34 cellular contexts compared by ENCODE assay signal in genomic region chr1:109850827-109851226, GRCh38. TPM values are rescaled to one million over a fixed set of nuclear protein-coding genes. Genes with fewer than 3 reads are reported as not detected.
A peak's percentile ranks its signal among the peaks of the same experiment; 100 is the strongest.
DNase-seq lines count a peak whose midpoint lies in the region; ATAC-seq, FAIRE-seq and TF ChIP-seq lines count a peak whose summit lies in the region.
"Had no signal": no experiment of that assay in that cellular context is flagged by ENCODE, and none has a peak within 500 bp of the region (broad histone marks: within the 10 kb centered on the region; RNA-seq: fewer than 3 reads in every experiment).

No MANE protein-coding gene starts in this region.

- no peak overlapping the region for H3K4me3 Mint-ChIP-seq in activated naive CD8-positive, alpha-beta T cell
- no peak overlapping the region for H3K4me3 Mint-ChIP-seq in activated naive CD8-positive, alpha-beta T cell treated with anti-CD3 and anti-CD28 coated beads for 36 hours
- no peak overlapping the region for H3K4me3 Mint-ChIP-seq in stimulated activated naive CD8-positive, alpha-beta T cell treated with anti-CD3 and anti-CD28 coated beads, Interleukin-15, Interleukin-2, amounts not matched to agents 100 ng/mL and 50 ng/mL, for 24 hours
- H3K4me3 Mint-ChIP-seq in natural killer cell = no peak overlapping the region
- H3K4me3 Mint-ChIP-seq: T-helper 1 cell treated with Interleukin-12 subunit alpha and Interleukin-12 subunit beta and Interleukin-4 antibody, amounts not matched to agents 30 μg/mL and 1 μg/mL, for 36 hours had no signal

- in situ Hi-C loops in Panc1 (cut with HindIII; ENCODE audit: low pct_unique_long_range_greater_than_20kb, low sequenced_read_pairs) = no loop called here

- no peak overlapping the region for H3K18ac ChIP-seq in trophoblast cell (ENCODE audit: low read length)

- H3K79me2 ChIP-seq in trophoblast cell (ENCODE audit: control insufficient read depth, insufficient read depth, low read length, poor library complexity) = no peaks in the 10 kb centered on the region

- no peak overlapping the region for H3K4me3 ChIP-seq in Panc1 (ENCODE audit: low read depth in 2 of 2, low read length in 2 of 2)
- no peak overlapping the region for H3K4me3 ChIP-seq in bronchial epithelial cell (ENCODE audit: low read depth, low read length)
- H3K4me3 ChIP-seq in trophoblast cell (ENCODE audit: low read depth, low read length) = no peak overlapping the region
- H3K4me3 ChIP-seq: BLaER1 treated with 17β-estradiol and CSF1 and Interleukin-3, amounts not matched to agents 10 nM and 100 nM; breast epithelium; colonic mucosa; Peyer's patch; right atrium auricular region; smooth muscle cell; transverse colon had no signal

- H4K8ac ChIP-seq in trophoblast cell (ENCODE audit: low read depth, low read length) = no peak overlapping the region

- H2AK5ac ChIP-seq in trophoblast cell (ENCODE audit: low read length) = no peak overlapping the region

- peaks cover 12% of the 10 kb centered on the region for H3K4me1 Mint-ChIP-seq in activated naive CD8-positive, alpha-beta T cell (ENCODE audit: low read depth)
- peaks cover 6% of the 10 kb centered on the region for H3K4me1 Mint-ChIP-seq in activated naive CD8-positive, alpha-beta T cell treated with anti-CD3 and anti-CD28 coated beads for 36 hours
- peaks cover 17% of the 10 kb centered on the region for H3K4me1 Mint-ChIP-seq in stimulated activated naive CD8-positive, alpha-beta T cell treated with anti-CD3 and anti-CD28 coated beads, Interleukin-15, Interleukin-2, amounts not matched to agents 100 ng/mL and 50 ng/mL, for 24 hours (ENCODE audit: low read depth)
- no peaks in the 10 kb centered on the region for H3K4me1 Mint-ChIP-seq in natural killer cell

- no peak overlapping the region for H3K4me2 ChIP-seq in trophoblast cell (ENCODE audit: low read length)
- H3K4me2 ChIP-seq: BLaER1 treated with 17β-estradiol and CSF1 and Interleukin-3, amounts not matched to agents 10 nM and 100 nM; smooth muscle cell had no signal

- no peak overlapping the region for H4K12ac ChIP-seq in trophoblast cell (ENCODE audit: low read depth, low read length)

- H3K9me3 Mint-ChIP-seq in activated naive CD8-positive, alpha-beta T cell (ENCODE audit: low read depth) = no peaks in the 10 kb centered on the region
- H3K9me3 Mint-ChIP-seq in activated naive CD8-positive, alpha-beta T cell treated with anti-CD3 and anti-CD28 coated beads for 36 hours = no peaks in the 10 kb centered on the region
- no peaks in the 10 kb centered on the region for H3K9me3 Mint-ChIP-seq in stimulated activated naive CD8-positive, alpha-beta T cell treated with anti-CD3 and anti-CD28 coated beads, Interleukin-15, Interleukin-2, amounts not matched to agents 100 ng/mL and 50 ng/mL, for 24 hours
- H3K9me3 Mint-ChIP-seq in natural killer cell = no peaks in the 10 kb centered on the region
- H3K9me3 Mint-ChIP-seq: T-helper 1 cell treated with Interleukin-12 subunit alpha and Interleukin-12 subunit beta and Interleukin-4 antibody, amounts not matched to agents 30 μg/mL and 1 μg/mL, for 36 hours had no signal

- H3K36me3 Mint-ChIP-seq in activated naive CD8-positive, alpha-beta T cell = no peaks in the 10 kb centered on the region
- H3K36me3 Mint-ChIP-seq in activated naive CD8-positive, alpha-beta T cell treated with anti-CD3 and anti-CD28 coated beads for 36 hours = no peaks in the 10 kb centered on the region
- H3K36me3 Mint-ChIP-seq in stimulated activated naive CD8-positive, alpha-beta T cell treated with anti-CD3 and anti-CD28 coated beads, Interleukin-15, Interleukin-2, amounts not matched to agents 100 ng/mL and 50 ng/mL, for 24 hours (ENCODE audit: low read depth) = no peaks in the 10 kb centered on the region
- H3K36me3 Mint-ChIP-seq in natural killer cell = no peaks in the 10 kb centered on the region

- intact Hi-C loops in Panc1 (cut with micrococcal nuclease; ENCODE audit: unreplicated experiment) (no loop called here), natural killer cell (cut with micrococcal nuclease) (no loop called here)

- no peak overlapping the region for H2AFZ ChIP-seq in trophoblast cell (ENCODE audit: insufficient read depth, low read length, poor library complexity)

- no peak overlapping the region for H2BK5ac ChIP-seq in trophoblast cell (ENCODE audit: low read depth, low read length, poor library complexity)

- H2BK12ac ChIP-seq in trophoblast cell (ENCODE audit: low read length) = no peak overlapping the region

- no peak for ATAC-seq in Panc1
- ATAC-seq in natural killer cell = no peak
- ATAC-seq in GM18909 (IDR thresholded peaks at IDR 0.05; ENCODE audit: poor library complexity, unreplicated experiment) = no peak
- ATAC-seq: HepG2 had no signal

- BruUV-seq in Panc1 (replicated peaks; lab: Mats Ljungman, UMichigan) = no TSS peak

- H3K27me3 ChIP-seq in Panc1 (ENCODE audit: control insufficient read depth, insufficient read depth, low read length) = no peaks in the 10 kb centered on the region
- no peaks in the 10 kb centered on the region for H3K27me3 ChIP-seq in bronchial epithelial cell (ENCODE audit: control insufficient read depth, insufficient read depth, low read length)
- H3K27me3 ChIP-seq in trophoblast cell (ENCODE audit: insufficient read depth, low read length) = no peaks in the 10 kb centered on the region
- H3K27me3 ChIP-seq: BLaER1 treated with 17β-estradiol and CSF1 and Interleukin-3, amounts not matched to agents 10 nM and 100 nM; breast epithelium; colonic mucosa; Peyer's patch; right atrium auricular region; transverse colon had no signal

- no peak for TF ChIP-seq CTCF in Panc1 (IDR thresholded peaks at IDR 0.05)
- no peak for TF ChIP-seq CTCF in bronchial epithelial cell (IDR thresholded peaks at IDR 0.05; ENCODE audit: insufficient read depth, low read length, severe bottlenecking)
- TF ChIP-seq CTCF in natural killer cell (IDR thresholded peaks at IDR 0.05) = no peak

- POLR2A ChIA-PET in Panc1 (lab: Charles Lee) = no interaction called here

- H3K27ac Mint-ChIP-seq in activated naive CD8-positive, alpha-beta T cell = peak overlapping the region; percentile 19
- H3K27ac Mint-ChIP-seq in activated naive CD8-positive, alpha-beta T cell treated with anti-CD3 and anti-CD28 coated beads for 36 hours = no peak overlapping the region
- peak overlapping the region; percentile 63 for H3K27ac Mint-ChIP-seq in stimulated activated naive CD8-positive, alpha-beta T cell treated with anti-CD3 and anti-CD28 coated beads, Interleukin-15, Interleukin-2, amounts not matched to agents 100 ng/mL and 50 ng/mL, for 24 hours
- H3K27ac Mint-ChIP-seq in natural killer cell = no peak overlapping the region
- H3K27ac Mint-ChIP-seq: T-helper 1 cell treated with Interleukin-12 subunit alpha and Interleukin-12 subunit beta and Interleukin-4 antibody, amounts not matched to agents 30 μg/mL and 1 μg/mL, for 36 hours had no signal

- H3K9me3 ChIP-seq in Panc1 (ENCODE audit: control insufficient read depth, insufficient read depth, low read depth, low read length) = no peaks in the 10 kb centered on the region
- no peaks in the 10 kb centered on the region for H3K9me3 ChIP-seq in trophoblast cell (ENCODE audit: insufficient read depth, low read depth, low read length)
- H3K9me3 ChIP-seq: breast epithelium, colonic mucosa, Peyer's patch, right atrium auricular region, transverse colon had no signal

- H3K36me3 ChIP-seq in Panc1 (ENCODE audit: control insufficient read depth, insufficient read depth, low read length) = no peaks in the 10 kb centered on the region
- no peaks in the 10 kb centered on the region for H3K36me3 ChIP-seq in bronchial epithelial cell (ENCODE audit: control insufficient read depth, insufficient read depth, low read length)
- no peaks in the 10 kb centered on the region for H3K36me3 ChIP-seq in trophoblast cell (ENCODE audit: control insufficient read depth in 1 of 2, insufficient read depth in 2 of 2, low read length in 2 of 2)
- H3K36me3 ChIP-seq: BLaER1 treated with 17β-estradiol and CSF1 and Interleukin-3, amounts not matched to agents 10 nM and 100 nM; breast epithelium; colonic mucosa; Peyer's patch; right atrium auricular region; transverse colon had no signal

- no peak overlapping the region for H2BK120ac ChIP-seq in trophoblast cell (ENCODE audit: insufficient read depth, low read length, poor library complexity)

- no peak overlapping the region for H3K14ac ChIP-seq in trophoblast cell (ENCODE audit: low read length)

- peaks cover 1% of the 10 kb centered on the region for H3K27me3 Mint-ChIP-seq in activated naive CD8-positive, alpha-beta T cell
- H3K27me3 Mint-ChIP-seq in activated naive CD8-positive, alpha-beta T cell treated with anti-CD3 and anti-CD28 coated beads for 36 hours = no peaks in the 10 kb centered on the region
- H3K27me3 Mint-ChIP-seq in stimulated activated naive CD8-positive, alpha-beta T cell treated with anti-CD3 and anti-CD28 coated beads, Interleukin-15, Interleukin-2, amounts not matched to agents 100 ng/mL and 50 ng/mL, for 24 hours = peaks cover 4% of the 10 kb centered on the region
- peaks cover 8 to 19% of the 10 kb centered on the region in 2 donors for H3K27me3 Mint-ChIP-seq in natural killer cell (ENCODE audit: low read depth in 2 of 2)

- CTCF ChIA-PET in Panc1 (lab: Charles Lee) = interaction anchor here (0.5 kb wide), 1 partner anchor 47 kb away, joined by 7 read pairs; no protein-coding TSS in a partner anchor

- no peak overlapping the region for H3K9ac ChIP-seq in trophoblast cell (ENCODE audit: low read length)
- H3K9ac ChIP-seq: BLaER1 treated with 17β-estradiol and CSF1 and Interleukin-3, amounts not matched to agents 10 nM and 100 nM had no signal

- DNase-seq in activated naive CD8-positive, alpha-beta T cell treated with anti-CD3 and anti-CD28 coated beads for 36 hours = no peak
- DNase-seq in Panc1 (ENCODE audit: low read depth, low spot score) (no peak), bronchial epithelial cell (ENCODE audit: low read depth) (peak; percentile 66), natural killer cell (no peak), trophoblast cell (no peak)
- DNase-seq: activated CD4-positive, alpha-beta T cell treated with anti-CD3 and anti-CD28 coated beads for 4 hours; activated naive CD4-positive, alpha-beta T cell treated with Interleukin-2 at 50 U/mL for 16 hours; amygdala; colonic mucosa; effector CD8-positive, alpha-beta T cell; erythroblast; foreskin melanocyte; GF-D8; left colon; mammary epithelial cell; NCI-H1694 treated with DMSO at 0.1 percent for 48 hours; NCI-H524; NK-92 treated with Interleukin-12 subunit alpha and Interleukin-12 subunit beta, amount 100 ng/mL, for 24 hours; Peyer's patch; stimulated activated CD4-positive, alpha-beta T cell treated with anti-CD3 and anti-CD28 coated beads, Interleukin-1b, Interleukin-23, amount 100 ng/mL, for 48 hours; stimulated activated CD8-positive, alpha-beta memory T cell treated with anti-CD3 and anti-CD28 coated beads, Interleukin-4, amount 100 ng/mL, for 48 hours; transverse colon had no signal

- no peaks in the 10 kb centered on the region for H3K79me1 ChIP-seq in trophoblast cell (ENCODE audit: low read length)

- H3K4me1 ChIP-seq in Panc1 (ENCODE audit: control insufficient read depth, insufficient read depth, low read length) = no peaks in the 10 kb centered on the region
- no peaks in the 10 kb centered on the region for H3K4me1 ChIP-seq in trophoblast cell (ENCODE audit: control insufficient read depth in 1 of 2, insufficient read depth in 2 of 2, low read length in 2 of 2)
- H3K4me1 ChIP-seq: breast epithelium, colonic mucosa, Peyer's patch, transverse colon had no signal

- H4K91ac ChIP-seq in trophoblast cell (ENCODE audit: low read depth, low read length) = no peak overlapping the region

- FAIRE-seq in bronchial epithelial cell (lab: Jason Lieb, UNC) = no peak
- FAIRE-seq: GM18507, HepG2, TTC549 had no signal

- H3K27ac ChIP-seq in Panc1 (ENCODE audit: low read length) = peak overlapping the region; percentile 51; the same call in 1 of the 2 replicates
- no peak overlapping the region for H3K27ac ChIP-seq in trophoblast cell (ENCODE audit: low read depth, low read length)
- H3K27ac ChIP-seq: BLaER1 treated with 17β-estradiol and CSF1 and Interleukin-3, amounts not matched to agents 10 nM and 100 nM; breast epithelium; colonic mucosa; HL-60; Peyer's patch; right atrium auricular region; transverse colon had no signal

- H3K4ac ChIP-seq in trophoblast cell (ENCODE audit: low read depth, low read length) = no peak overlapping the region

- H3K23ac ChIP-seq in trophoblast cell (ENCODE audit: low read length) = no peak overlapping the region

- no CpG with 5 or more reads among the region's 4 CpGs for WGBS in trophoblast cell (ENCODE audit: extremely low coverage, insufficient coverage, insufficient read length)

RNA-seq across cellular contexts. Expression of gene CSF1, which starts 59.8 kb away (rescaled TPM):
- total RNA-seq in activated naive CD8-positive, alpha-beta T cell treated with anti-CD3 and anti-CD28 coated beads for 36 hours = 10 to 100 TPM; 21.2 to 24.9 TPM
- total RNA-seq in Panc1 (2021; ENCODE audit: unreplicated experiment) (217 TPM), bronchial epithelial cell (1.1 and 1.3 TPM in 2 replicates), natural killer cell (10 to 100 TPM in 1 of 3 donors, 1 to 10 TPM in 2; 2.1 to 57.9 (median 3.7) TPM)
- 109 TPM for polyA plus RNA-seq in Panc1 (2012; ENCODE audit: insufficient read length)
- 10.4 and 10.7 TPM in 2 replicates for polyA plus RNA-seq in trophoblast cell (2013)

Comparison
In these comparisons a context has a peak if more than half of its experiments do, and no peak if none do; other contexts are left out.
1. H3K27ac Mint-ChIP-seq: peak in activated naive CD8-positive, alpha-beta T cell (single experiment) and stimulated activated naive CD8-positive, alpha-beta T cell treated with anti-CD3 and anti-CD28 coated beads, Interleukin-15, Interleukin-2, amounts not matched to agents 100 ng/mL and 50 ng/mL, for 24 hours (single experiment); none in activated naive CD8-positive, alpha-beta T cell treated with anti-CD3 and anti-CD28 coated beads for 36 hours (single experiment) and natural killer cell (0 of 2).